In the genomic region with DNA sequence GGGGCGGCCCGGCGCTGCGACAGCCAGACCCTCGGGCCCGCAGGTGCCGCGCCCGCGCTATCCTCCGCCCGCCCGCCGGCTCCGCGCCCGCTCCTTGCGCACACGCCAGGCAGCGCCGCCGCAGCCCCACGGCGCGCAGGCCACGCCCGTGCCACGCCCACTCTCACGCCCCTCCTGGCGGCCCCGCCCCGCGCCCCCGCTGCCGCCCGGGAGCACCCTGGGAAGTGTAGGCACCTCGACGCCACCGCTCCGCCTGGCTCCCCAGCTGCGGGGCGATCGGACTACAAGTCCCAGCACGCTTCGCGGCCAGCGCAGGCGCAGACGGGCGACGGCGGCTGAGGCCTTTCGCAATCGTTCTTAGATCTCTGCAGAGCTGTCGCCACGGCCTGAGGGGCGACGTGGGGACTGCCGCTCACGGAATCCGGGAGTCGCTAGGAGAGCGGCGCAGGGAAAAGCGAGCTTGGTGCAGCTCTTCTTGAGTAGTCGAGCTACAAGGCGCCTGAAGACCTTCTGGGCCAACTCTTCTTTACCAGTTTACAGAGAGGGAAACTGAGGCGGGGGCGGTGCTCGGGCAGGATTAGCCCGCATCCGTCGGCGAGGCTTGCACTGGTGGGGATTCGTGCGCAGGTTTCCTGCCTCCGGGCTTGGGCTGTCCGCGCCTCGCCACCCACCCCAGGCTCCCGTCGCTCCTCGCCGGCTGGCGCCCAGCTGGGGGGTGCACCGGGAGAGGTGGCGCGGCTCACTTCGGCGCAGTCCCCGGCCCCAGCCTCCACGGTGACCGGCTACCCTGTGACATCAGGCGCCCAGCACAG, we compare ENCODE assay signal across 1 cellular context.
TF ChIP-seq lines count a peak whose summit lies in the region.

A gene (minus strand): TSS at position 104 of the 812 bp plus-strand sequence. CDS start 124 bp downstream, outside the sequence.

TF ChIP-seq in GM12878, 131 proteins besides CTCF, POLR2A, EP300 and RAD21 (continued from another document and continues in another):
- TF ChIP-seq DPF2 (IDR thresholded peaks at IDR 0.05) (0 out of 2 replicates have a peak, but pooled peaks have one; percentile 9), ZZZ3 (IDR thresholded peaks at IDR 0.05; ENCODE audit: control insufficient read depth, insufficient read length, low read depth) (no peak), JUNB (IDR thresholded peaks at IDR 0.05) (no peak), NR2C1 (IDR thresholded peaks at IDR 0.05) (peak; percentile 60), CEBPB (IDR thresholded peaks at IDR 0.05; ENCODE audit: borderline replicate concordance in 1 of 2, low read depth in 2 of 2, low read length in 2 of 2) (peak in 1 of 2 experiments; percentile 98; a peak in 2 of 4 replicates), ETV6 (conservative IDR thresholded peaks at IDR 0.05 in 1 of 2, IDR thresholded peaks at IDR 0.05 in 1 of 2; ENCODE audit: borderline replicate concordance in 1 of 2, low read depth in 1 of 2) (no peak), SIN3A (IDR thresholded peaks at IDR 0.05; ENCODE audit: low read depth, low read length) (0 out of 2 replicates have a peak, but pooled peaks have one; percentile 35), PAX8 (IDR thresholded peaks at IDR 0.05) (no peak), STAT3 (IDR thresholded peaks at IDR 0.05; ENCODE audit: low read depth, low read length) (no peak), HDAC2 (IDR thresholded peaks at IDR 0.05) (no peak), ZNF384 (IDR thresholded peaks at IDR 0.05; ENCODE audit: borderline replicate concordance, low read depth, low read length) (no peak), NFIC (IDR thresholded peaks at IDR 0.05; ENCODE audit: low read depth, low read length) (no peak), KAT2A (conservative IDR thresholded peaks at IDR 0.05; ENCODE audit: control insufficient read depth, low read depth, low read length) (no peak), MEF2B (IDR thresholded peaks at IDR 0.05; ENCODE audit: partially characterized antibody, poor library complexity, severe bottlenecking) (no peak), ZNF622 (IDR thresholded peaks at IDR 0.05) (no peak), MEF2A (IDR thresholded peaks at IDR 0.05; ENCODE audit: insufficient read depth, low read depth, low read length) (no peak), POLR2AphosphoS5 (IDR thresholded peaks at IDR 0.05; ENCODE audit: low read length) (peak; percentile 67; the same call in 1 of the 2 replicates), RB1 (IDR thresholded peaks at IDR 0.05; ENCODE audit: borderline replicate concordance) (no peak; the same call in 1 of the 2 replicates), ZNF217 (IDR thresholded peaks at IDR 0.05) (no peak), ATF7 (IDR thresholded peaks at IDR 0.05; ENCODE audit: low read depth) (no peak), HCFC1 (IDR thresholded peaks at IDR 0.05; ENCODE audit: low read length) (peak; percentile 97), RBBP5 (conservative IDR thresholded peaks at IDR 0.05) (no peak), SMARCA5 (IDR thresholded peaks at IDR 0.05) (no peak), MXI1 (IDR thresholded peaks at IDR 0.05; ENCODE audit: low read depth, low read length) (no peak; the same call in 1 of the 2 replicates), MTA3 (IDR thresholded peaks at IDR 0.05; ENCODE audit: borderline replicate concordance, low read length) (no peak), SMC3 (IDR thresholded peaks at IDR 0.05; ENCODE audit: borderline replicate concordance, low read length) (no peak), HDAC6 (IDR thresholded peaks at IDR 0.05; ENCODE audit: unreplicated experiment) (no peak), MYB (IDR thresholded peaks at IDR 0.05; ENCODE audit: borderline replicate concordance, low read depth, low read length) (no peak), BCL11A (IDR thresholded peaks at IDR 0.05; ENCODE audit: low read depth, low read length) (no peak), BMI1 (IDR thresholded peaks at IDR 0.05; ENCODE audit: borderline replicate concordance) (no peak), NR2F1 (conservative IDR thresholded peaks at IDR 0.05) (no peak)
- TF ChIP-seq, protein P1, sequence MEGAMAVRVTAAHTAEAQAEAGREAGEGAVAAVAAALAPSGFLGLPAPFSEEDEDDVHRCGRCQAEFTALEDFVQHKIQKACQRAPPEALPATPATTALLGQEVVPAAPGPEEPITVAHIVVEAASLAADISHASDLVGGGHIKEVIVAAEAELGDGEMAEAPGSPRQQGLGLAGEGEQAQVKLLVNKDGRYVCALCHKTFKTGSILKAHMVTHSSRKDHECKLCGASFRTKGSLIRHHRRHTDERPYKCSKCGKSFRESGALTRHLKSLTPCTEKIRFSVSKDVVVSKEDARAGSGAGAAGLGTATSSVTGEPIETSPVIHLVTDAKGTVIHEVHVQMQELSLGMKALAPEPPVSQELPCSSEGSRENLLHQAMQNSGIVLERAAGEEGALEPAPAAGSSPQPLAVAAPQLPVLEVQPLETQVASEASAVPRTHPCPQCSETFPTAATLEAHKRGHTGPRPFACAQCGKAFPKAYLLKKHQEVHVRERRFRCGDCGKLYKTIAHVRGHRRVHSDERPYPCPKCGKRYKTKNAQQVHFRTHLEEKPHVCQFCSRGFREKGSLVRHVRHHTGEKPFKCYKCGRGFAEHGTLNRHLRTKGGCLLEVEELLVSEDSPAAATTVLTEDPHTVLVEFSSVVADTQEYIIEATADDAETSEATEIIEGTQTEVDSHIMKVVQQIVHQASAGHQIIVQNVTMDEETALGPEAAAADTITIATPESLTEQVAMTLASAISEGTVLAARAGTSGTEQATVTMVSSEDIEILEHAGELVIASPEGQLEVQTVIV (IDR thresholded peaks at IDR 0.05; ENCODE audit: borderline replicate concordance, partially characterized antibody): no peak
- TF ChIP-seq, protein P2, sequence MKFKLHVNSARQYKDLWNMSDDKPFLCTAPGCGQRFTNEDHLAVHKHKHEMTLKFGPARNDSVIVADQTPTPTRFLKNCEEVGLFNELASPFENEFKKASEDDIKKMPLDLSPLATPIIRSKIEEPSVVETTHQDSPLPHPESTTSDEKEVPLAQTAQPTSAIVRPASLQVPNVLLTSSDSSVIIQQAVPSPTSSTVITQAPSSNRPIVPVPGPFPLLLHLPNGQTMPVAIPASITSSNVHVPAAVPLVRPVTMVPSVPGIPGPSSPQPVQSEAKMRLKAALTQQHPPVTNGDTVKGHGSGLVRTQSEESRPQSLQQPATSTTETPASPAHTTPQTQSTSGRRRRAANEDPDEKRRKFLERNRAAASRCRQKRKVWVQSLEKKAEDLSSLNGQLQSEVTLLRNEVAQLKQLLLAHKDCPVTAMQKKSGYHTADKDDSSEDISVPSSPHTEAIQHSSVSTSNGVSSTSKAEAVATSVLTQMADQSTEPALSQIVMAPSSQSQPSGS (IDR thresholded peaks at IDR 0.05; ENCODE audit: low read length): no peak
- TF ChIP-seq, protein P3, sequence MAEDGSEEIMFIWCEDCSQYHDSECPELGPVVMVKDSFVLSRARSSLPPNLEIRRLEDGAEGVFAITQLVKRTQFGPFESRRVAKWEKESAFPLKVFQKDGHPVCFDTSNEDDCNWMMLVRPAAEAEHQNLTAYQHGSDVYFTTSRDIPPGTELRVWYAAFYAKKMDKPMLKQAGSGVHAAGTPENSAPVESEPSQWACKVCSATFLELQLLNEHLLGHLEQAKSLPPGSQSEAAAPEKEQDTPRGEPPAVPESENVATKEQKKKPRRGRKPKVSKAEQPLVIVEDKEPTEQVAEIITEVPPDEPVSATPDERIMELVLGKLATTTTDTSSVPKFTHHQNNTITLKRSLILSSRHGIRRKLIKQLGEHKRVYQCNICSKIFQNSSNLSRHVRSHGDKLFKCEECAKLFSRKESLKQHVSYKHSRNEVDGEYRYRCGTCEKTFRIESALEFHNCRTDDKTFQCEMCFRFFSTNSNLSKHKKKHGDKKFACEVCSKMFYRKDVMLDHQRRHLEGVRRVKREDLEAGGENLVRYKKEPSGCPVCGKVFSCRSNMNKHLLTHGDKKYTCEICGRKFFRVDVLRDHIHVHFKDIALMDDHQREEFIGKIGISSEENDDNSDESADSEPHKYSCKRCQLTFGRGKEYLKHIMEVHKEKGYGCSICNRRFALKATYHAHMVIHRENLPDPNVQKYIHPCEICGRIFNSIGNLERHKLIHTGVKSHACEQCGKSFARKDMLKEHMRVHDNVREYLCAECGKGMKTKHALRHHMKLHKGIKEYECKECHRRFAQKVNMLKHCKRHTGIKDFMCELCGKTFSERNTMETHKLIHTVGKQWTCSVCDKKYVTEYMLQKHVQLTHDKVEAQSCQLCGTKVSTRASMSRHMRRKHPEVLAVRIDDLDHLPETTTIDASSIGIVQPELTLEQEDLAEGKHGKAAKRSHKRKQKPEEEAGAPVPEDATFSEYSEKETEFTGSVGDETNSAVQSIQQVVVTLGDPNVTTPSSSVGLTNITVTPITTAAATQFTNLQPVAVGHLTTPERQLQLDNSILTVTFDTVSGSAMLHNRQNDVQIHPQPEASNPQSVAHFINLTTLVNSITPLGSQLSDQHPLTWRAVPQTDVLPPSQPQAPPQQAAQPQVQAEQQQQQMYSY (CRISPR knock-in tag; IDR thresholded peaks at IDR 0.05): no peak
- TF ChIP-seq, protein P4, sequence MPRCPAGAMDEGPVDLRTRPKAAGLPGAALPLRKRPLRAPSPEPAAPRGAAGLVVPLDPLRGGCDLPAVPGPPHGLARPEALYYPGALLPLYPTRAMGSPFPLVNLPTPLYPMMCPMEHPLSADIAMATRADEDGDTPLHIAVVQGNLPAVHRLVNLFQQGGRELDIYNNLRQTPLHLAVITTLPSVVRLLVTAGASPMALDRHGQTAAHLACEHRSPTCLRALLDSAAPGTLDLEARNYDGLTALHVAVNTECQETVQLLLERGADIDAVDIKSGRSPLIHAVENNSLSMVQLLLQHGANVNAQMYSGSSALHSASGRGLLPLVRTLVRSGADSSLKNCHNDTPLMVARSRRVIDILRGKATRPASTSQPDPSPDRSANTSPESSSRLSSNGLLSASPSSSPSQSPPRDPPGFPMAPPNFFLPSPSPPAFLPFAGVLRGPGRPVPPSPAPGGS (IDR thresholded peaks at IDR 0.05; ENCODE audit: borderline replicate concordance, insufficient read depth, low read depth, low read length, poor library complexity, severe bottlenecking): no peak
- TF ChIP-seq, protein P5, sequence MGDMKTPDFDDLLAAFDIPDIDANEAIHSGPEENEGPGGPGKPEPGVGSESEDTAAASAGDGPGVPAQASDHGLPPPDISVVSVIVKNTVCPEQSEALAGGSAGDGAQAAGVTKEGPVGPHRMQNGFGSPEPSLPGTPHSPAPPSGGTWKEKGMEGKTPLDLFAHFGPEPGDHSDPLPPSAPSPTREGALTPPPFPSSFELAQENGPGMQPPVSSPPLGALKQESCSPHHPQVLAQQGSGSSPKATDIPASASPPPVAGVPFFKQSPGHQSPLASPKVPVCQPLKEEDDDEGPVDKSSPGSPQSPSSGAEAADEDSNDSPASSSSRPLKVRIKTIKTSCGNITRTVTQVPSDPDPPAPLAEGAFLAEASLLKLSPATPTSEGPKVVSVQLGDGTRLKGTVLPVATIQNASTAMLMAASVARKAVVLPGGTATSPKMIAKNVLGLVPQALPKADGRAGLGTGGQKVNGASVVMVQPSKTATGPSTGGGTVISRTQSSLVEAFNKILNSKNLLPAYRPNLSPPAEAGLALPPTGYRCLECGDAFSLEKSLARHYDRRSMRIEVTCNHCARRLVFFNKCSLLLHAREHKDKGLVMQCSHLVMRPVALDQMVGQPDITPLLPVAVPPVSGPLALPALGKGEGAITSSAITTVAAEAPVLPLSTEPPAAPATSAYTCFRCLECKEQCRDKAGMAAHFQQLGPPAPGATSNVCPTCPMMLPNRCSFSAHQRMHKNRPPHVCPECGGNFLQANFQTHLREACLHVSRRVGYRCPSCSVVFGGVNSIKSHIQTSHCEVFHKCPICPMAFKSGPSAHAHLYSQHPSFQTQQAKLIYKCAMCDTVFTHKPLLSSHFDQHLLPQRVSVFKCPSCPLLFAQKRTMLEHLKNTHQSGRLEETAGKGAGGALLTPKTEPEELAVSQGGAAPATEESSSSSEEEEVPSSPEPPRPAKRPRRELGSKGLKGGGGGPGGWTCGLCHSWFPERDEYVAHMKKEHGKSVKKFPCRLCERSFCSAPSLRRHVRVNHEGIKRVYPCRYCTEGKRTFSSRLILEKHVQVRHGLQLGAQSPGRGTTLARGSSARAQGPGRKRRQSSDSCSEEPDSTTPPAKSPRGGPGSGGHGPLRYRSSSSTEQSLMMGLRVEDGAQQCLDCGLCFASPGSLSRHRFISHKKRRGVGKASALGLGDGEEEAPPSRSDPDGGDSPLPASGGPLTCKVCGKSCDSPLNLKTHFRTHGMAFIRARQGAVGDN (IDR thresholded peaks at IDR 0.05): no peak
- TF ChIP-seq, protein P6, sequence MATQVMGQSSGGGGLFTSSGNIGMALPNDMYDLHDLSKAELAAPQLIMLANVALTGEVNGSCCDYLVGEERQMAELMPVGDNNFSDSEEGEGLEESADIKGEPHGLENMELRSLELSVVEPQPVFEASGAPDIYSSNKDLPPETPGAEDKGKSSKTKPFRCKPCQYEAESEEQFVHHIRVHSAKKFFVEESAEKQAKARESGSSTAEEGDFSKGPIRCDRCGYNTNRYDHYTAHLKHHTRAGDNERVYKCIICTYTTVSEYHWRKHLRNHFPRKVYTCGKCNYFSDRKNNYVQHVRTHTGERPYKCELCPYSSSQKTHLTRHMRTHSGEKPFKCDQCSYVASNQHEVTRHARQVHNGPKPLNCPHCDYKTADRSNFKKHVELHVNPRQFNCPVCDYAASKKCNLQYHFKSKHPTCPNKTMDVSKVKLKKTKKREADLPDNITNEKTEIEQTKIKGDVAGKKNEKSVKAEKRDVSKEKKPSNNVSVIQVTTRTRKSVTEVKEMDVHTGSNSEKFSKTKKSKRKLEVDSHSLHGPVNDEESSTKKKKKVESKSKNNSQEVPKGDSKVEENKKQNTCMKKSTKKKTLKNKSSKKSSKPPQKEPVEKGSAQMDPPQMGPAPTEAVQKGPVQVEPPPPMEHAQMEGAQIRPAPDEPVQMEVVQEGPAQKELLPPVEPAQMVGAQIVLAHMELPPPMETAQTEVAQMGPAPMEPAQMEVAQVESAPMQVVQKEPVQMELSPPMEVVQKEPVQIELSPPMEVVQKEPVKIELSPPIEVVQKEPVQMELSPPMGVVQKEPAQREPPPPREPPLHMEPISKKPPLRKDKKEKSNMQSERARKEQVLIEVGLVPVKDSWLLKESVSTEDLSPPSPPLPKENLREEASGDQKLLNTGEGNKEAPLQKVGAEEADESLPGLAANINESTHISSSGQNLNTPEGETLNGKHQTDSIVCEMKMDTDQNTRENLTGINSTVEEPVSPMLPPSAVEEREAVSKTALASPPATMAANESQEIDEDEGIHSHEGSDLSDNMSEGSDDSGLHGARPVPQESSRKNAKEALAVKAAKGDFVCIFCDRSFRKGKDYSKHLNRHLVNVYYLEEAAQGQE (IDR thresholded peaks at IDR 0.05; ENCODE audit: low read depth, low read length): no peak
- TF ChIP-seq, protein P7, sequence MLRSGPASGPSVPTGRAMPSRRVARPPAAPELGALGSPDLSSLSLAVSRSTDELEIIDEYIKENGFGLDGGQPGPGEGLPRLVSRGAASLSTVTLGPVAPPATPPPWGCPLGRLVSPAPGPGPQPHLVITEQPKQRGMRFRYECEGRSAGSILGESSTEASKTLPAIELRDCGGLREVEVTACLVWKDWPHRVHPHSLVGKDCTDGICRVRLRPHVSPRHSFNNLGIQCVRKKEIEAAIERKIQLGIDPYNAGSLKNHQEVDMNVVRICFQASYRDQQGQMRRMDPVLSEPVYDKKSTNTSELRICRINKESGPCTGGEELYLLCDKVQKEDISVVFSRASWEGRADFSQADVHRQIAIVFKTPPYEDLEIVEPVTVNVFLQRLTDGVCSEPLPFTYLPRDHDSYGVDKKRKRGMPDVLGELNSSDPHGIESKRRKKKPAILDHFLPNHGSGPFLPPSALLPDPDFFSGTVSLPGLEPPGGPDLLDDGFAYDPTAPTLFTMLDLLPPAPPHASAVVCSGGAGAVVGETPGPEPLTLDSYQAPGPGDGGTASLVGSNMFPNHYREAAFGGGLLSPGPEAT (IDR thresholded peaks at IDR 0.05; ENCODE audit: low read depth): no peak
